ENCODE assay signal across 14 cellular contexts in the genomic region with DNA sequence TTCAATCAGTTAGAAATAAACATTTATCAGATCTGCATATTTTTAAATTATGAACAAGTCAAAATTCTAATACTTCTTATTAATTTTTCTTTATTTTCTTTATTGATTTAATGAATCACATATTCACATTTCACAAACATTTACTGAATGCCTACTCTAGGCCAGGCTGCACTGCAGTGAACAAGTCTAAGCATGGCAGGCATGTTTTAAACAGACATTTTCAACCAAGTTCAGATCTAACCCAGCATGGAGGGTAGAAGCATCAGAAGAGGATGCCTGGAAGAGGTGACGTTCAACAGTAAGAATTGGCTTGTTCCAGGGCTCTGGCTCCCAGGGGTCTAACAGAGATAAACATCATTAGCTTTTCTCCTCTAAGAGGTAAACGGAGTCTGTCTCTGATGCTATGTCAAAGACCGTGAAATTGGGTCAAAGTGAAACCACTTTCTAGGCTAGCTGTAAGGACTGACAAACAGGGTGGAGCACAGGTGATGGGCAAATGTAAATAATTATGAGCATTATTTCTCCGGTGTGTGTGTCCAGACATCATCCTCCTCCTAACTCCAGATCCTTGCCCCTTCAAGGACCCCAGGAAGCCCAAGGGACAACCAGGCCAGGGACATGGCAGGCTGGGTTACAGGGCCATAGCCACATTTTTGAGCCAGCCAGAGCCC. TPM values are rescaled to one million over a fixed set of nuclear protein-coding genes. Genes with fewer than 3 reads are reported as not detected.
A peak's percentile ranks its signal among the peaks of the same experiment; 100 is the strongest.
DNase-seq lines count a peak whose midpoint lies in the region; ATAC-seq and TF ChIP-seq lines count a peak whose summit lies in the region.
"Had no signal": no experiment of that assay in that cellular context is flagged by ENCODE, and none has a peak within 500 bp of the region (broad histone marks: within the 10 kb centered on the region; RNA-seq: fewer than 3 reads in every experiment).

No MANE protein-coding gene starts in this region.

- peaks cover 2% of the 10 kb centered on the region for H3K36me3 ChIP-seq in CD4-positive, CD25-positive, alpha-beta regulatory T cell (ENCODE audit: control insufficient read depth, insufficient read depth, low read length)
- H3K36me3 ChIP-seq in KOPT-K1 (ENCODE audit: insufficient read depth, low read length): peaks cover 30% of the 10 kb centered on the region

- WGBS in lower leg skin, 2 donors: 92 to 97% methylated on average over 4 of the region's 4 CpGs

- peaks cover 47% of the 10 kb centered on the region for H3K36me3 Mint-ChIP-seq in CD4-positive, CD25-positive, alpha-beta regulatory T cell
- peaks cover 21% of the 10 kb centered on the region for H3K36me3 Mint-ChIP-seq in activated T-cell treated with anti-CD3 and anti-CD28 coated beads, Interleukin-2, amount 50 U/mL, for 4 hours (ENCODE audit: insufficient read depth)
- H3K36me3 Mint-ChIP-seq in memory B cell: peaks cover 18% of the 10 kb centered on the region

- TF ChIP-seq CTCF in lower leg skin (IDR thresholded peaks at IDR 0.05): no peak

- H3K9me3 Mint-ChIP-seq in CD4-positive, CD25-positive, alpha-beta regulatory T cell: peaks cover 0 to 8% (median 0%) of the 10 kb centered on the region in 7 donors
- H3K9me3 Mint-ChIP-seq in activated T-cell treated with anti-CD3 and anti-CD28 coated beads, Interleukin-2, amount 50 U/mL, for 4 hours: peaks cover 8% of the 10 kb centered on the region
- H3K9me3 Mint-ChIP-seq in memory B cell: peaks cover 6% of the 10 kb centered on the region

- peaks cover 51 to 85% (median 73%) of the 10 kb centered on the region in 4 donors for H3K4me1 Mint-ChIP-seq in CD4-positive, CD25-positive, alpha-beta regulatory T cell
- peaks cover 80% of the 10 kb centered on the region for H3K4me1 Mint-ChIP-seq in activated T-cell treated with anti-CD3 and anti-CD28 coated beads, Interleukin-2, amount 50 U/mL, for 4 hours (ENCODE audit: low read depth)
- H3K4me1 Mint-ChIP-seq in memory B cell: peaks cover 14% of the 10 kb centered on the region

- H3K27me3 ChIP-seq in CD4-positive, CD25-positive, alpha-beta regulatory T cell (ENCODE audit: control insufficient read depth, insufficient read depth, low read length): no peaks in the 10 kb centered on the region
- H3K27me3 ChIP-seq: hepatocyte had no signal

- TF ChIP-seq POLR2A in lower leg skin (IDR thresholded peaks at IDR 0.05): no peak

- peak overlapping the region; percentile 71 for H3K27ac ChIP-seq in CD4-positive, CD25-positive, alpha-beta regulatory T cell (ENCODE audit: insufficient read depth, low read length, poor library complexity, severe bottlenecking)
- H3K27ac ChIP-seq in KOPT-K1 (ENCODE audit: low read depth, low read length, poor library complexity, severe bottlenecking): peak overlapping the region; percentile 83
- H3K27ac ChIP-seq: hepatocyte, parathyroid adenoma had no signal

- peak; percentile 31 to 42 for ATAC-seq in CD4-positive, CD25-positive, alpha-beta regulatory T cell (ENCODE audit: low read depth in 2 of 2)
- peak; percentile 36 to 42 for ATAC-seq in activated T-cell treated with anti-CD3 and anti-CD28 coated beads, Interleukin-2, amount 50 U/mL, for 4 hours
- ATAC-seq in memory B cell (ENCODE audit: low read depth) (no peak), HG03571 (IDR thresholded peaks at IDR 0.05; ENCODE audit: unreplicated experiment) (no peak)
- ATAC-seq: left cardiac atrium had no signal

- H3K4me1 ChIP-seq in CD4-positive, CD25-positive, alpha-beta regulatory T cell (ENCODE audit: control insufficient read depth, insufficient read depth, low read length, poor library complexity, severe bottlenecking): peaks cover 58% of the 10 kb centered on the region

- peak overlapping the region; percentile 87 for H3K4me3 ChIP-seq in CD4-positive, CD25-positive, alpha-beta regulatory T cell (ENCODE audit: low read depth, low read length)
- H3K4me3 ChIP-seq in lower leg skin (ENCODE audit: low read depth, poor library complexity, severe bottlenecking): no peak overlapping the region
- H3K4me3 ChIP-seq: hepatocyte had no signal

- peak in 2 of 3 donors; percentile 21 to 76 for DNase-seq in CD4-positive, CD25-positive, alpha-beta regulatory T cell
- no peak for DNase-seq in activated T-cell treated with anti-CD3 and anti-CD28 coated beads, Interleukin-2, amount 50 U/mL, for 4 hours
- DNase-seq in memory B cell (ENCODE audit: low spot score in 2 of 2): no peak
- DNase-seq in lower leg skin (ENCODE audit: low spot score in 2 of 2): no peak
- DNase-seq in DMS114 treated with DMSO at 0.1 percent for 48 hours (lab: John Stamatoyannopoulos, UW; ENCODE audit: unreplicated experiment): no peak
- no peak for DNase-seq in GM19240 (ENCODE audit: insufficient read length, low spot score)
- DNase-seq: KBM-7; left cardiac atrium; NCI-H1417; stimulated activated CD4-positive, alpha-beta T cell treated with anti-CD3 and anti-CD28 coated beads, Interleukin-12 subunit alpha, Interleukin-12 subunit beta, amount 100 ng/mL, for 4 hours had no signal

- H3K4me3 Mint-ChIP-seq in CD4-positive, CD25-positive, alpha-beta regulatory T cell: peak overlapping the region; percentile 77 to 88 (median 80)
- H3K4me3 Mint-ChIP-seq in activated T-cell treated with anti-CD3 and anti-CD28 coated beads, Interleukin-2, amount 50 U/mL, for 4 hours: peak overlapping the region; percentile 79
- peak overlapping the region; percentile 3 for H3K4me3 Mint-ChIP-seq in memory B cell

- peak overlapping the region; percentile 94 to 99 (median 98) for H3K27ac Mint-ChIP-seq in CD4-positive, CD25-positive, alpha-beta regulatory T cell
- peak overlapping the region; percentile 21 for H3K27ac Mint-ChIP-seq in memory B cell

- peaks cover 8% of the 10 kb centered on the region for H3K27me3 Mint-ChIP-seq in CD4-positive, CD25-positive, alpha-beta regulatory T cell
- no peaks in the 10 kb centered on the region for H3K27me3 Mint-ChIP-seq in activated T-cell treated with anti-CD3 and anti-CD28 coated beads, Interleukin-2, amount 50 U/mL, for 4 hours (ENCODE audit: low read depth)
- H3K27me3 Mint-ChIP-seq in memory B cell: no peaks in the 10 kb centered on the region

- intact Hi-C loops in lower leg skin (cut with DNase I; ENCODE audit: low total_unique reads): no loop called here

- H3K9me3 ChIP-seq in CD4-positive, CD25-positive, alpha-beta regulatory T cell (ENCODE audit: control insufficient read depth in 2 of 2, low read length in 2 of 2): no peaks in the 10 kb centered on the region
- H3K9me3 ChIP-seq in KOPT-K1 (ENCODE audit: insufficient read depth, low read length, poor library complexity, severe bottlenecking): peaks cover 9% of the 10 kb centered on the region

RNA-seq across cellular contexts. Expression of a gene that starts 50.6 kb away (rescaled TPM):
- total RNA-seq in CD4-positive, CD25-positive, alpha-beta regulatory T cell: 17.8 TPM
- polyA plus RNA-seq in CD4-positive, CD25-positive, alpha-beta regulatory T cell: 10 to 100 TPM; 44.9 to 58.6 (median 48.4) TPM
- 10 to 100 TPM; 30.2 to 39.1 (median 35.9) TPM for total RNA-seq in activated T-cell treated with anti-CD3 and anti-CD28 coated beads, Interleukin-2, amount 50 U/mL, for 4 hours
- 10 to 100 TPM; 38.1 to 52.0 (median 44.2) TPM for total RNA-seq in lower leg skin

RNA-seq across cellular contexts. Expression of a gene that starts 50.6 kb away (rescaled TPM):
- total RNA-seq in CD4-positive, CD25-positive, alpha-beta regulatory T cell: 20.4 TPM
- polyA plus RNA-seq in CD4-positive, CD25-positive, alpha-beta regulatory T cell: 10 to 100 TPM; 32.6 to 40.7 (median 38.6) TPM
- total RNA-seq in activated T-cell treated with anti-CD3 and anti-CD28 coated beads, Interleukin-2, amount 50 U/mL, for 4 hours: 10 to 100 TPM; 14.5 to 17.6 (median 15.9) TPM
- 10 to 100 TPM; 14.3 to 31.3 (median 29.0) TPM for total RNA-seq in lower leg skin

Comparison
In these comparisons a context has a peak if more than half of its experiments do, and no peak if none do; other contexts are left out.
1. ATAC-seq: peak in CD4-positive, CD25-positive, alpha-beta regulatory T cell (2 of 2) and activated T-cell treated with anti-CD3 and anti-CD28 coated beads, Interleukin-2, amount 50 U/mL, for 4 hours (2 of 2); none in memory B cell (single experiment) and HG03571 (single experiment).
2. DNase-seq: peak in CD4-positive, CD25-positive, alpha-beta regulatory T cell (2 of 3); none in activated T-cell treated with anti-CD3 and anti-CD28 coated beads, Interleukin-2, amount 50 U/mL, for 4 hours (single experiment), memory B cell (0 of 2), lower leg skin (0 of 2), DMS114 treated with DMSO at 0.1 percent for 48 hours (single experiment) and GM19240 (single experiment).
3. H3K4me3 Mint-ChIP-seq: peak in every context shown above with its lines; median percentile 80 in CD4-positive, CD25-positive, alpha-beta regulatory T cell; 79 in activated T-cell treated with anti-CD3 and anti-CD28 coated beads, Interleukin-2, amount 50 U/mL, for 4 hours; 3 in memory B cell.